In the genomic region with DNA sequence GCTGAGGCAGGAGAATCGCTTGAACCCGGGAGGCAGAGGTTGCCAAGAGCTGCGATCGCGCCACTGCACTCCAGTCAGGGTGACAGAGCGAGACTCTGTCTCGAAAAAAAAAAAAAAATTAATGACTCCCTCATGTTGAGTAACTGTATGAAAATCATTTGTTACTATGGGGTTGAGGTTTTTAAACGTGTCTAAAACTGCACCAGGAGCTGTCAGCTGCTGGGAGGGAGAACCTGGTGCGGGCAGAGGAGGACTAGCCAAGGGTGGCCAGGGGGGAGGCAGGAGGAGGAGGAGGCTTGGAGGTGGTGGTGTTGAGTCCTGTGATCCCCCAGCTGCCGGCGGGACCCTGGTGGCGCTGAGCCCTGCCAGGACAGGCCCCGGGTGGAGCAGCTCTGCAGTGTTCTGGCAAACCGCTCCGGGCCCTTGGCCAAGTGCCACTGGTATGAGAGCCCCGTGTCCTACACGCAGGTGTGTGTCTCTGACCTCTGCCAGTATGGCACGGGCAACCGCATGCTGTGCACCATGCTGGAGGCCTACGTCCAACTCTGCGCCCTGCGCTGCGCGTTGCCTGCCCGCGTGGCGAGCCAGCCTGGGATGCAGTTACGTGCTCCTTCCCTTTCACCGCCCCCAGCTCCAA, we compare ENCODE assay signal across 1 cellular context.
TF ChIP-seq lines count a peak whose summit lies in the region.

No MANE protein-coding gene starts in this region.

TF ChIP-seq in HEK293, 187 proteins besides CTCF, POLR2A, EP300 and RAD21 (continued from another document):
- TF ChIP-seq ZBTB48 (tag by site-specific recombination; IDR thresholded peaks at IDR 0.05): peak; percentile 26; the same call in 1 of the 2 replicates
- no peak for TF ChIP-seq ZNF416 (tag by site-specific recombination; IDR thresholded peaks at IDR 0.05)
